ENCODE assay signal across 8 cellular contexts in genomic region chr11:95705485-95706124, GRCh38.
DNase-seq lines count a peak whose midpoint lies in the region; ATAC-seq and TF ChIP-seq lines count a peak whose summit lies in the region.

No MANE protein-coding gene starts in this region.

- no peak overlapping the region for H3K4me3 Mint-ChIP-seq in activated T-cell treated with anti-CD3 and anti-CD28 coated beads, Interleukin-2, amount 50 U/mL, for 72 hours
- H3K4me3 Mint-ChIP-seq in neural crest cell: no peak overlapping the region

- no peak for TF ChIP-seq POLR2A in Peyer's patch (IDR thresholded peaks at IDR 0.05)

- H3K4me1 ChIP-seq in DND-41 (ENCODE audit: insufficient read depth, low read length) (no peaks in the 10 kb centered on the region), GM23248 (ENCODE audit: insufficient read depth) (peaks cover 23% of the 10 kb centered on the region), Peyer's patch (peaks cover 0 to 7% (median 0%) of the 10 kb centered on the region in 4 donors)

- H3K27me3 Mint-ChIP-seq in activated T-cell treated with anti-CD3 and anti-CD28 coated beads, Interleukin-2, amount 50 U/mL, for 72 hours (ENCODE audit: low read depth): no peaks in the 10 kb centered on the region
- no peaks in the 10 kb centered on the region for H3K27me3 Mint-ChIP-seq in neural crest cell (ENCODE audit: low read depth)

- H3K4me2 ChIP-seq in DND-41 (ENCODE audit: insufficient read depth, low read length) (no peak overlapping the region), GM23248 (ENCODE audit: unreplicated experiment) (no peak overlapping the region)

- H2AFZ ChIP-seq in DND-41 (ENCODE audit: low read depth, low read length): no peak overlapping the region
- no peak overlapping the region for H2AFZ ChIP-seq in GM23248

- no peaks in the 10 kb centered on the region for H3K36me3 Mint-ChIP-seq in activated T-cell treated with anti-CD3 and anti-CD28 coated beads, Interleukin-2, amount 50 U/mL, for 72 hours (ENCODE audit: insufficient read depth in 2 of 2)
- H3K36me3 Mint-ChIP-seq in neural crest cell (ENCODE audit: low read depth): no peaks in the 10 kb centered on the region

- H3K27ac ChIP-seq in DND-41 (ENCODE audit: low read length) (no peak overlapping the region), GM23248 (no peak overlapping the region), Peyer's patch (peak overlapping the region; percentile 7 to 74 (median 30))

- no peak overlapping the region for H3K9ac ChIP-seq in DND-41 (ENCODE audit: low read depth, low read length)
- H3K9ac ChIP-seq in GM23248: no peak overlapping the region

- WGBS in GM23248 (ENCODE audit: low coverage in 1 of 2, low lambda C conversion rate in 2 of 2, missing lambda C conversion rate in 2 of 2), 2 experiments: 11 to 12% methylated on average over 10 of the region's 10 CpGs

- H3K27me3 ChIP-seq in DND-41 (ENCODE audit: insufficient read depth, low read length, poor library complexity) (peaks cover 17% of the 10 kb centered on the region), GM23248 (replicated peaks; ENCODE audit: insufficient read depth) (no peaks in the 10 kb centered on the region), Peyer's patch (no peaks in the 10 kb centered on the region)

- DNase-seq in DND-41 (peak; percentile 57), GM23248 (peak; percentile 92), LHCN-M2 (ENCODE audit: low read depth) (peak; percentile 63), Peyer's patch (peak; percentile 76 to 95 (median 89)), fibroblast of mammary gland (ENCODE audit: low read depth) (peak; percentile 88), neural crest cell (ENCODE audit: low read depth, low spot score) (peak; percentile 84)
- DNase-seq in activated T-cell treated with anti-CD3 and anti-CD28 coated beads, Interleukin-2, amount 50 U/mL, for 72 hours: peak; percentile 86 to 89
- peak; percentile 87 for DNase-seq in stimulated activated naive CD8-positive, alpha-beta T cell treated with anti-CD3 and anti-CD28 coated beads, Interleukin-15, Interleukin-2, amounts not matched to agents 100 U/mL and 50 U/mL, for 24 hours

- H3K4me3 ChIP-seq in DND-41 (ENCODE audit: low read depth in 1 of 2, low read length in 2 of 2) (no peak overlapping the region), GM23248 (no peak overlapping the region), Peyer's patch (no peak overlapping the region), fibroblast of mammary gland (ENCODE audit: control insufficient read depth, low read depth, low read length) (no peak overlapping the region)

- in situ Hi-C loops in GM23248 (cut with MboI): loop anchor here (5.0 kb wide), 1 partner anchor 553 kb away; no protein-coding TSS in a partner anchor

- ATAC-seq in DND-41 (ENCODE audit: insufficient read depth, low read depth): peak; percentile 82
- peak; percentile 81 to 86 for ATAC-seq in activated T-cell treated with anti-CD3 and anti-CD28 coated beads, Interleukin-2, amount 50 U/mL, for 72 hours (replicated peaks in 1 of 2)
- ATAC-seq in stimulated activated naive CD8-positive, alpha-beta T cell treated with anti-CD3 and anti-CD28 coated beads, Interleukin-15, Interleukin-2, amounts not matched to agents 100 U/mL and 50 U/mL, for 24 hours: peak; percentile 81

- H3K9me3 Mint-ChIP-seq in activated T-cell treated with anti-CD3 and anti-CD28 coated beads, Interleukin-2, amount 50 U/mL, for 72 hours: no peaks in the 10 kb centered on the region
- H3K9me3 Mint-ChIP-seq in neural crest cell: no peaks in the 10 kb centered on the region

- TF ChIP-seq CTCF in DND-41 (IDR thresholded peaks at IDR 0.05; ENCODE audit: borderline replicate concordance, extremely low read depth, low read length, poor library complexity, severe bottlenecking): peak; percentile 77
- peak; percentile 83 to 94 (median 90) for TF ChIP-seq CTCF in Peyer's patch (IDR thresholded peaks at IDR 0.05)
- peak; percentile 98 for TF ChIP-seq CTCF in fibroblast of mammary gland (conservative IDR thresholded peaks at IDR 0.05; ENCODE audit: control insufficient read depth, insufficient read depth, low read depth, low read length)
- peak; percentile 97 for TF ChIP-seq CTCF in neural crest cell (conservative IDR thresholded peaks at IDR 0.05)

- peaks cover 2% of the 10 kb centered on the region; the same call in 1 of the 2 replicates for H3F3A ChIP-seq in GM23248 (ENCODE audit: insufficient read depth)

- no peak overlapping the region for H3K27ac Mint-ChIP-seq in activated T-cell treated with anti-CD3 and anti-CD28 coated beads, Interleukin-2, amount 50 U/mL, for 72 hours
- H3K27ac Mint-ChIP-seq in neural crest cell (ENCODE audit: unreplicated experiment): no peak overlapping the region

- H3K9me3 ChIP-seq in DND-41 (ENCODE audit: insufficient read depth, low read length, severe bottlenecking) (no peaks in the 10 kb centered on the region), GM23248 (ENCODE audit: low read depth) (no peaks in the 10 kb centered on the region), Peyer's patch (no peaks in the 10 kb centered on the region)

- H3K9me2 ChIP-seq in GM23248 (ENCODE audit: insufficient read depth): no peaks in the 10 kb centered on the region

- peaks cover 11% of the 10 kb centered on the region for H3K4me1 Mint-ChIP-seq in activated T-cell treated with anti-CD3 and anti-CD28 coated beads, Interleukin-2, amount 50 U/mL, for 72 hours (ENCODE audit: low read depth)
- peaks cover 4% of the 10 kb centered on the region for H3K4me1 Mint-ChIP-seq in neural crest cell

- H4K20me1 ChIP-seq in DND-41 (ENCODE audit: insufficient read depth, low read length): no peaks in the 10 kb centered on the region
- H4K20me1 ChIP-seq in GM23248 (ENCODE audit: insufficient read depth): no peaks in the 10 kb centered on the region

- no peaks in the 10 kb centered on the region for H3K36me3 ChIP-seq in DND-41 (ENCODE audit: insufficient read depth, low read length)
- H3K36me3 ChIP-seq in GM23248 (ENCODE audit: low read depth): no peaks in the 10 kb centered on the region
- no peaks in the 10 kb centered on the region for H3K36me3 ChIP-seq in Peyer's patch

- no peaks in the 10 kb centered on the region for H3K79me2 ChIP-seq in DND-41 (ENCODE audit: insufficient read depth, low read length)
- H3K79me2 ChIP-seq in GM23248 (ENCODE audit: insufficient read depth): no peaks in the 10 kb centered on the region

Comparison
In these comparisons a context has a peak if more than half of its experiments do, and no peak if none do; other contexts are left out.
1. H3K27ac ChIP-seq: peak in Peyer's patch (4 of 4); none in DND-41 (single experiment) and GM23248 (single experiment).
2. Peak in every context shown above with its lines, with median percentiles within 50 percentile points of each other: ATAC-seq, DNase-seq and CTCF ChIP-seq.